In genomic region chr1:26542781-26543443, GRCh38 we compare ENCODE assay signal across 11 cellular contexts. TPM values are rescaled to one million over a fixed set of nuclear protein-coding genes. Genes with fewer than 3 reads are reported as not detected.
DNase-seq lines count a peak whose midpoint lies in the region; ATAC-seq, FAIRE-seq and TF ChIP-seq lines count a peak whose summit lies in the region.
"Had no signal": no experiment of that assay in that cellular context is flagged by ENCODE, and none has a peak within 500 bp of the region (broad histone marks: within the 10 kb centered on the region; RNA-seq: fewer than 3 reads in every experiment).

No MANE protein-coding gene starts in this region.

- FAIRE-seq in endothelial cell of umbilical vein (lab: Jason Lieb, UNC): peak; percentile 15
- FAIRE-seq: A549 had no signal

- H2AFZ ChIP-seq in OCI-LY7 (ENCODE audit: low read length) (no peak overlapping the region; the same call in 1 of the 2 replicates), endothelial cell of umbilical vein (ENCODE audit: low read depth, low read length) (no peak overlapping the region)

- no peaks in the 10 kb centered on the region for H4K20me1 ChIP-seq in OCI-LY7 (ENCODE audit: insufficient read depth, low read length)
- no peaks in the 10 kb centered on the region for H4K20me1 ChIP-seq in endothelial cell of umbilical vein (replicated peaks; ENCODE audit: control insufficient read depth, extremely low read depth, insufficient read depth, low read length)

- peaks cover 25% of the 10 kb centered on the region for H3K36me3 ChIP-seq in OCI-LY7 (ENCODE audit: insufficient read depth, low read length)
- H3K36me3 ChIP-seq in endothelial cell of umbilical vein (ENCODE audit: control insufficient read depth in 2 of 2, extremely low read depth in 1 of 2, insufficient read depth in 2 of 2, low read length in 2 of 2): no peaks in the 10 kb centered on the region

- no peaks in the 10 kb centered on the region for H3K9me3 Mint-ChIP-seq in stimulated activated memory B cell treated with anti-CD40 and anti-IgM and Interleukin-4, amounts not matched to agents 10 μg/mL and 1 μg/mL and 100 μg/mL, for 72 hours

- H3K9me2 ChIP-seq in OCI-LY7 (ENCODE audit: insufficient read depth, low read length): no peaks in the 10 kb centered on the region

- peaks cover 92% of the 10 kb centered on the region for H3K4me1 Mint-ChIP-seq in stimulated activated memory B cell treated with anti-CD40 and anti-IgM and Interleukin-4, amounts not matched to agents 10 μg/mL and 1 μg/mL and 100 μg/mL, for 72 hours

- peak; percentile 48 for ATAC-seq in stimulated activated memory B cell treated with anti-CD40 and anti-IgM and Interleukin-4, amounts not matched to agents 10 μg/mL and 1 μg/mL and 100 μg/mL, for 72 hours
- no peak for ATAC-seq in GM21367 (IDR thresholded peaks at IDR 0.05; ENCODE audit: unreplicated experiment)

- CTCF ChIA-PET in OCI-LY7 (lab: Charles Lee; ENCODE audit: unreplicated experiment) (interaction anchor here (0.7 to 1.2 kb wide), 3 partner anchors 11 to 246 kb away, joined by 4 to 5 read pairs (median 4); no protein-coding TSS in a partner anchor), endothelial cell of umbilical vein (lab: Charles Lee) (interaction anchor here (1.3 kb wide), 1 partner anchor 15 kb away, joined by 3 read pairs; no protein-coding TSS in a partner anchor)

- peaks cover 30% of the 10 kb centered on the region; the same call in 1 of the 2 replicates for H3K79me2 ChIP-seq in OCI-LY7 (ENCODE audit: insufficient read depth, low read depth, low read length)
- no peaks in the 10 kb centered on the region for H3K79me2 ChIP-seq in endothelial cell of umbilical vein (ENCODE audit: control insufficient read depth, insufficient read depth, low read length)

- H3K9me3 ChIP-seq in OCI-LY7 (ENCODE audit: low read length) (no peaks in the 10 kb centered on the region), endothelial cell of umbilical vein (replicated peaks; ENCODE audit: control insufficient read depth, insufficient read depth, low read length) (no peaks in the 10 kb centered on the region)
- H3K9me3 ChIP-seq: A549 had no signal

- H3K27ac Mint-ChIP-seq in stimulated activated memory B cell treated with anti-CD40 and anti-IgM and Interleukin-4, amounts not matched to agents 10 μg/mL and 1 μg/mL and 100 μg/mL, for 72 hours: peak overlapping the region; percentile 96

- peaks cover 24% of the 10 kb centered on the region for H3K36me3 Mint-ChIP-seq in stimulated activated memory B cell treated with anti-CD40 and anti-IgM and Interleukin-4, amounts not matched to agents 10 μg/mL and 1 μg/mL and 100 μg/mL, for 72 hours

- no peaks in the 10 kb centered on the region for H3K27me3 Mint-ChIP-seq in stimulated activated memory B cell treated with anti-CD40 and anti-IgM and Interleukin-4, amounts not matched to agents 10 μg/mL and 1 μg/mL and 100 μg/mL, for 72 hours

- TF ChIP-seq POLR2A in endothelial cell of umbilical vein (IDR thresholded peaks at IDR 0.05; ENCODE audit: low read depth, low read length): no peak

- intact Hi-C loops in OCI-LY7 (cut with micrococcal nuclease; ENCODE audit: unreplicated experiment) (loop anchor here (1.0 to 10.0 kb wide), 4 partner anchors 43 to 228 kb away; partner anchors contain the start of genes CD52 and HMGN2), endothelial cell of umbilical vein (cut with micrococcal nuclease) (no loop called here)

- BruUV-seq in OCI-LY7 (replicated peaks; lab: Mats Ljungman, UMichigan) (no TSS peak), endothelial cell of umbilical vein (replicated peaks; lab: Mats Ljungman, UMichigan) (no TSS peak)

- POLR2A ChIA-PET in OCI-LY7 (lab: Charles Lee): interaction anchor here (1.2 to 2.3 kb wide), 2 partner anchors 42 to 322 kb away, joined by 7 to 12 read pairs; no protein-coding TSS in a partner anchor
- POLR2A ChIA-PET in endothelial cell of umbilical vein (lab: Charles Lee): no interaction called here

- H3K27me3 ChIP-seq in endothelial cell of umbilical vein (ENCODE audit: control insufficient read depth in 2 of 2, insufficient read depth in 2 of 2, low read length in 2 of 2): no peaks in the 10 kb centered on the region

- peak overlapping the region; percentile 75 for H3K4me3 Mint-ChIP-seq in stimulated activated memory B cell treated with anti-CD40 and anti-IgM and Interleukin-4, amounts not matched to agents 10 μg/mL and 1 μg/mL and 100 μg/mL, for 72 hours

- TF ChIP-seq CTCF in OCI-LY7 (conservative IDR thresholded peaks at IDR 0.05; ENCODE audit: low read length): no peak
- no peak for TF ChIP-seq CTCF in endothelial cell of umbilical vein (IDR thresholded peaks at IDR 0.05; ENCODE audit: extremely low read depth in 1 of 2, insufficient read depth in 1 of 2, low read depth in 1 of 2, low read length in 2 of 2)

- H3K4me2 ChIP-seq in OCI-LY7 (ENCODE audit: low read length) (peak overlapping the region; percentile 95), endothelial cell of umbilical vein (ENCODE audit: insufficient read depth, low read length) (no peak overlapping the region)
- H3K4me2 ChIP-seq: A549 had no signal

- H3K4me3 ChIP-seq in OCI-LY7 (ENCODE audit: low read depth, low read length, poor library complexity, severe bottlenecking) (peak overlapping the region; percentile 64), endothelial cell of umbilical vein (replicated peaks in 1 of 3; ENCODE audit: insufficient read depth in 1 of 3, low read depth in 1 of 3, low read length in 3 of 3) (no peak overlapping the region)
- H3K4me3 ChIP-seq: A549 had no signal

- H3K9ac ChIP-seq in endothelial cell of umbilical vein (replicated peaks; ENCODE audit: extremely low read depth, insufficient read depth, low read length): no peak overlapping the region

- H3K27ac ChIP-seq in OCI-LY7 (ENCODE audit: low read depth, low read length, poor library complexity, severe bottlenecking): peak overlapping the region; percentile 97
- no peak overlapping the region for H3K27ac ChIP-seq in endothelial cell of umbilical vein (ENCODE audit: insufficient read depth, low read depth, low read length)
- H3K27ac ChIP-seq: A549 had no signal

- DNase-seq in SIG-M5 treated with dmso at 0.1 percent for 504 hours (lab: John Stamatoyannopoulos, UW; ENCODE audit: unreplicated experiment) (peak; percentile 36), SIG-M5 (lab: John Stamatoyannopoulos, UW) (no peak), OCI-LY7 (ENCODE audit: low spot score) (peak; percentile 89), endothelial cell of umbilical vein (ENCODE audit: low read depth, low spot score) (no peak), cerebellum (ENCODE audit: low spot score) (no peak), hepatic stellate cell (ENCODE audit: low spot score) (no peak)
- DNase-seq: dermis blood vessel endothelial cell, SW 1271 had no signal

- dilution Hi-C loops in endothelial cell of umbilical vein (cut with MboI; ENCODE audit: extremely low pct_ligation_motif_present, low sequenced_read_pairs): no loop called here

- H3K4me1 ChIP-seq in OCI-LY7 (ENCODE audit: insufficient read depth, low read length, poor library complexity, severe bottlenecking) (peaks cover 95% of the 10 kb centered on the region), endothelial cell of umbilical vein (ENCODE audit: control insufficient read depth, extremely low read depth, insufficient read depth, low read length) (peaks cover 2% of the 10 kb centered on the region)

- H3K9me1 ChIP-seq in endothelial cell of umbilical vein (replicated peaks; ENCODE audit: control insufficient read depth, extremely low read depth, insufficient read depth, low read length): no peaks in the 10 kb centered on the region

TF ChIP-seq in endothelial cell of umbilical vein, 7 proteins besides CTCF, POLR2A, EP300 and RAD21:
- TF ChIP-seq JUN (IDR thresholded peaks at IDR 0.05; ENCODE audit: borderline replicate concordance, insufficient read depth, insufficient read length, low read depth) (no peak), FOS (IDR thresholded peaks at IDR 0.05; ENCODE audit: borderline replicate concordance, insufficient read depth, low read length) (no peak), GATA2 (IDR thresholded peaks at IDR 0.05; ENCODE audit: insufficient read depth, insufficient read length, low read depth, low read length) (no peak), MAX (IDR thresholded peaks at IDR 0.05; ENCODE audit: insufficient read depth, insufficient read length) (no peak), EZH2 (IDR thresholded peaks at IDR 0.05; ENCODE audit: borderline replicate concordance, low read depth, low read length, severe bottlenecking) (no peak), POLR2AphosphoS5 (IDR thresholded peaks at IDR 0.05; ENCODE audit: insufficient read depth, low read depth, low read length) (no peak), MYC (IDR thresholded peaks at IDR 0.05; ENCODE audit: low read depth, low read length) (no peak)

RNA-seq across cellular contexts. Expression of gene RPS6KA1, which starts 13.4 kb away (rescaled TPM):
- total RNA-seq in OCI-LY7 (2014; rRNA removed; shearing (Covaris generic)): 54.1 and 72.2 TPM in 2 replicates
- total RNA-seq in OCI-LY7 (2022): 83.3 and 91.0 TPM in 2 replicates
- total RNA-seq in endothelial cell of umbilical vein: 13.3 and 15.5 TPM in 2 replicates
- polyA plus RNA-seq in endothelial cell of umbilical vein: 6.7 and 7.2 TPM in 2 replicates
- polyA plus RNA-seq in endothelial cell of umbilical vein (2011; cell fraction: cytosol; rRNA removed): 8.1 and 9.0 TPM in 2 replicates
- 8.5 and 9.3 TPM in 2 replicates for polyA plus RNA-seq in endothelial cell of umbilical vein (2011; cell fraction: nucleus; rRNA removed)
- polyA plus RNA-seq in endothelial cell of umbilical vein (2012): 11.7 and 11.9 TPM in 2 replicates
- 10.0 and 13.6 TPM in 2 replicates for polyA minus RNA-seq in endothelial cell of umbilical vein
- 58.2 TPM for polyA minus RNA-seq in endothelial cell of umbilical vein (2011; cell fraction: cytosol; rRNA and poly(A)+ RNA removed)
- 5.5 and 6.9 TPM in 2 replicates for polyA minus RNA-seq in endothelial cell of umbilical vein (2011; cell fraction: nucleus; rRNA and poly(A)+ RNA removed)
- 12.5 TPM for total RNA-seq in cerebellum

Comparison
In these comparisons a context has a peak if more than half of its experiments do, and no peak if none do; other contexts are left out.
1. DNase-seq: peak in SIG-M5 treated with dmso at 0.1 percent for 504 hours (single experiment) and OCI-LY7 (single experiment); none in SIG-M5 (single experiment), endothelial cell of umbilical vein (single experiment), cerebellum (single experiment) and hepatic stellate cell (single experiment).